In genomic region chrX:14351889-14352288, GRCh38 we compare ENCODE assay signal across 23 cellular contexts.
DNase-seq lines count a peak whose midpoint lies in the region; FAIRE-seq and TF ChIP-seq lines count a peak whose summit lies in the region.
"Had no signal": no experiment of that assay in that cellular context is flagged by ENCODE, and none has a peak within 500 bp of the region (broad histone marks: within the 10 kb centered on the region; RNA-seq: fewer than 3 reads in every experiment).

No MANE protein-coding gene starts in this region.

- H3K4me2 ChIP-seq in H1 (ENCODE audit: insufficient read depth in 1 of 2, low read depth in 2 of 2, low read length in 2 of 2) = peak overlapping the region; percentile 1 to 44; a peak in 1 of 4 replicates
- H3K4me2 ChIP-seq: SK-N-SH had no signal

- H4K20me1 ChIP-seq in H1 (replicated peaks in 1 of 2; ENCODE audit: control insufficient read depth in 1 of 2, insufficient read depth in 2 of 2, low read length in 2 of 2) = no peaks in the 10 kb centered on the region

- no peaks in the 10 kb centered on the region for H3K27me3 ChIP-seq in H1 (replicated peaks in 1 of 4; ENCODE audit: control insufficient read depth in 3 of 4, extremely low read depth in 1 of 4, insufficient read depth in 3 of 4, low read length in 3 of 4)
- peaks cover 0 to 45% (median 5%) of the 10 kb centered on the region in 45 donors for H3K27me3 ChIP-seq in dorsolateral prefrontal cortex

- H2AK5ac ChIP-seq in H1 (ENCODE audit: low read depth, low read length) = no peak overlapping the region

- H4K8ac ChIP-seq in H1 (ENCODE audit: extremely low read depth, insufficient read depth, low read length) = no peak overlapping the region

- no peaks in the 10 kb centered on the region for H3K9me3 ChIP-seq in H1 (ENCODE audit: insufficient read depth in 2 of 2, low read depth in 1 of 2, low read length in 1 of 2)
- H3K9me3 ChIP-seq: SK-N-SH had no signal

- TF ChIP-seq CTCF in H1 (IDR thresholded peaks at IDR 0.05; ENCODE audit: control extremely low read depth in 1 of 3, insufficient read depth in 1 of 3, low read depth in 1 of 3, low read length in 3 of 3) (no peak), dorsolateral prefrontal cortex (IDR thresholded peaks at IDR 0.05 in 54 of 56, conservative IDR thresholded peaks at IDR 0.05 in 2 of 56; ENCODE audit: low read depth in 1 of 56, partially characterized antibody in 56 of 56) (no peak)

- H3K4me3 ChIP-seq in H1 (ENCODE audit: extremely low read depth in 1 of 4, insufficient read depth in 2 of 4, low read depth in 3 of 4, low read length in 4 of 4) (no peak overlapping the region), dorsolateral prefrontal cortex (no peak overlapping the region)

- FAIRE-seq in H1 (lab: Jason Lieb, UNC) = peak; percentile 69
- FAIRE-seq: colon, endothelial cell of umbilical vein, RCC 7860 had no signal

- peak overlapping the region; percentile 66; the same call in 1 of the 2 replicates for H2BK5ac ChIP-seq in H1 (ENCODE audit: low read depth, low read length)

- no peak for TF ChIP-seq RAD21 in H1 (IDR thresholded peaks at IDR 0.05 in 1 of 2, conservative IDR thresholded peaks at IDR 0.05 in 1 of 2; ENCODE audit: low read depth in 2 of 2, low read length in 2 of 2)

- no peak overlapping the region for H4K91ac ChIP-seq in H1 (replicated peaks; ENCODE audit: insufficient read length, low read length)

- H3K23ac ChIP-seq in H1 (ENCODE audit: insufficient read length) = no peak overlapping the region

- H3K4me1 ChIP-seq in H1 (replicated peaks in 1 of 4; ENCODE audit: control insufficient read depth in 3 of 4, insufficient read depth in 4 of 4, low read length in 3 of 4) = peaks cover 0 to 9% (median 4%) of the 10 kb centered on the region in 4 experiments; a peak in 4 of 7 replicates

- H3K14ac ChIP-seq in H1 (ENCODE audit: insufficient read length) = no peak overlapping the region

- no peak overlapping the region for H2BK15ac ChIP-seq in H1 (ENCODE audit: low read length)

- no peak overlapping the region for H3K4ac ChIP-seq in H1 (replicated peaks; ENCODE audit: insufficient read length, low read depth, low read length)

- H3K79me1 ChIP-seq in H1 (ENCODE audit: low read depth, low read length) = no peaks in the 10 kb centered on the region

- H3K9ac ChIP-seq in H1 (replicated peaks in 1 of 4; ENCODE audit: extremely low read depth in 1 of 4, low read depth in 3 of 4, low read length in 3 of 4) = no peak overlapping the region
- H3K9ac ChIP-seq: SK-N-SH had no signal

- H3K4me3 Mint-ChIP-seq in activated naive CD4-positive, alpha-beta T cell treated with anti-CD3 and anti-CD28 coated beads for 36 hours = no peak overlapping the region
- no peak overlapping the region for H3K4me3 Mint-ChIP-seq in activated CD4-positive, alpha-beta memory T cell treated with anti-CD3 and anti-CD28 coated beads for 36 hours
- H3K4me3 Mint-ChIP-seq: activated CD8-positive, alpha-beta T cell treated with anti-CD3 and anti-CD28 coated beads, Interleukin-2, amount 10 ng/mL, durations not matched to agents 7 days and 5 days; activated naive CD8-positive, alpha-beta T cell; activated T-cell treated with anti-CD3 and anti-CD28 coated beads, Interleukin-2, amount 50 U/mL, for 72 hours had no signal

- no peak overlapping the region for H3K27ac ChIP-seq in H1 (ENCODE audit: low read depth, low read length)
- no peak overlapping the region for H3K27ac ChIP-seq in dorsolateral prefrontal cortex
- H3K27ac ChIP-seq: C4-2B had no signal

- H3K36me3 Mint-ChIP-seq in activated naive CD4-positive, alpha-beta T cell treated with anti-CD3 and anti-CD28 coated beads for 36 hours (ENCODE audit: low read depth) = no peaks in the 10 kb centered on the region
- H3K36me3 Mint-ChIP-seq in activated CD4-positive, alpha-beta memory T cell treated with anti-CD3 and anti-CD28 coated beads for 36 hours = no peaks in the 10 kb centered on the region
- H3K36me3 Mint-ChIP-seq: activated naive CD8-positive, alpha-beta T cell; IgD-negative memory B cell had no signal

- WGBS in H1 (ENCODE audit: extremely low coverage in 1 of 2, insufficient coverage in 1 of 2, insufficient read length in 1 of 2, insufficient replicate concordance in 2 of 2, low coverage in 1 of 2, low lambda C conversion rate in 2 of 2, missing lambda C conversion rate in 1 of 2), 2 experiments = 63% methylated on average over 2 of the region's 4 CpGs; no CpG with 5 or more reads in 1 of the 2 experiments

- no peaks in the 10 kb centered on the region for H3K27me3 Mint-ChIP-seq in activated naive CD4-positive, alpha-beta T cell treated with anti-CD3 and anti-CD28 coated beads for 36 hours (ENCODE audit: low read depth)
- H3K27me3 Mint-ChIP-seq in activated CD4-positive, alpha-beta memory T cell treated with anti-CD3 and anti-CD28 coated beads for 36 hours = no peaks in the 10 kb centered on the region
- H3K27me3 Mint-ChIP-seq: activated naive CD8-positive, alpha-beta T cell had no signal

- no peaks in the 10 kb centered on the region for H3K23me2 ChIP-seq in H1 (ENCODE audit: low read depth, low read length)

- H3K9me3 Mint-ChIP-seq in activated naive CD4-positive, alpha-beta T cell treated with anti-CD3 and anti-CD28 coated beads for 36 hours = no peaks in the 10 kb centered on the region
- no peaks in the 10 kb centered on the region for H3K9me3 Mint-ChIP-seq in activated CD4-positive, alpha-beta memory T cell treated with anti-CD3 and anti-CD28 coated beads for 36 hours
- H3K9me3 Mint-ChIP-seq: activated T-cell treated with anti-CD3 and anti-CD28 coated beads, Interleukin-2, amount 50 U/mL, for 72 hours had no signal

- no peak overlapping the region; the same call in 1 of the 2 replicates for H2BK20ac ChIP-seq in H1 (ENCODE audit: low read length)

- no peak overlapping the region for H2AFZ ChIP-seq in H1 (ENCODE audit: low read length)

- no peak for TF ChIP-seq EP300 in H1 (IDR thresholded peaks at IDR 0.05; ENCODE audit: borderline replicate concordance in 1 of 2, low read depth in 2 of 2, low read length in 2 of 2)

- no peak overlapping the region for H4K5ac ChIP-seq in H1 (ENCODE audit: insufficient read length, low read depth, low read length)

- H2BK12ac ChIP-seq in H1 (ENCODE audit: low read depth, low read length) = 0 out of 2 replicates have a peak overlapping the region, but pooled peaks have one; percentile 44

- no peak overlapping the region for H3K27ac Mint-ChIP-seq in activated naive CD4-positive, alpha-beta T cell treated with anti-CD3 and anti-CD28 coated beads for 36 hours
- H3K27ac Mint-ChIP-seq in activated CD4-positive, alpha-beta memory T cell treated with anti-CD3 and anti-CD28 coated beads for 36 hours = no peak overlapping the region
- H3K27ac Mint-ChIP-seq: activated CD8-positive, alpha-beta T cell treated with anti-CD3 and anti-CD28 coated beads, Interleukin-2, amount 10 ng/mL, durations not matched to agents 7 days and 5 days; activated naive CD8-positive, alpha-beta T cell; activated T-cell treated with anti-CD3 and anti-CD28 coated beads, Interleukin-2, amount 50 U/mL, for 72 hours; IgD-negative memory B cell had no signal

- CTCF ChIA-PET in H1 (lab: Charles Lee; ENCODE audit: partially characterized antibody) = interaction anchor here (1.8 kb wide), 1 partner anchor 44 kb away, joined by 5 read pairs; no protein-coding TSS in a partner anchor
- CTCF ChIA-PET in activated naive CD4-positive, alpha-beta T cell treated with anti-CD3 and anti-CD28 coated beads for 36 hours (lab: Charles Lee) = no interaction called here
- CTCF ChIA-PET in activated CD4-positive, alpha-beta memory T cell treated with anti-CD3 and anti-CD28 coated beads for 36 hours (lab: Charles Lee) = no interaction called here

- H3K36me3 ChIP-seq in H1 (ENCODE audit: control insufficient read depth in 2 of 4, insufficient read depth in 4 of 4, low read length in 3 of 4) = no peaks in the 10 kb centered on the region

- DNase-seq in NCI-H82 (lab: John Stamatoyannopoulos, UW) = peak; percentile 1
- DNase-seq in NCI-H82 treated with DMSO at 0.1 percent for 48 hours (lab: John Stamatoyannopoulos, UW; ENCODE audit: unreplicated experiment) = no peak
- peak; percentile 57 to 76 for DNase-seq in NCI-H2081 (lab: John Stamatoyannopoulos, UW)
- DNase-seq in H1 (ENCODE audit: low read depth in 1 of 2, low spot score in 2 of 2) = no peak
- DNase-seq in activated naive CD4-positive, alpha-beta T cell treated with anti-CD3 and anti-CD28 coated beads for 36 hours = no peak
- no peak for DNase-seq in mucosa of gallbladder (ENCODE audit: low spot score)
- DNase-seq in activated CD4-positive, alpha-beta memory T cell treated with anti-CD3 and anti-CD28 coated beads for 36 hours = no peak
- DNase-seq in dorsolateral prefrontal cortex = no peak
- DNase-seq: activated CD8-positive, alpha-beta T cell treated with anti-CD3 and anti-CD28 coated beads, Interleukin-2, amount 10 ng/mL, durations not matched to agents 7 days and 5 days; activated T-cell treated with anti-CD3 and anti-CD28 coated beads, Interleukin-2, amount 50 U/mL, for 72 hours; DMS79; hippocampal formation; NCI-H2171; NK-92 treated with Interleukin-12 subunit alpha and Interleukin-12 subunit beta, amount 100 ng/mL, for 24 hours; SK-N-SH; stimulated activated CD4-positive, alpha-beta T cell treated with anti-CD3 and anti-CD28 coated beads, Interleukin-4, amount 100 ng/mL, for 24 hours; T-helper 9 cell had no signal

- H2BK120ac ChIP-seq in H1 (replicated peaks; ENCODE audit: low read depth, low read length) = no peak overlapping the region

- H3K56ac ChIP-seq in H1 (replicated peaks; ENCODE audit: insufficient read length, low read depth, low read length) = no peak overlapping the region

- POLR2A ChIA-PET in H1 (lab: Charles Lee; ENCODE audit: partially characterized antibody) = interaction anchor here (1.3 kb wide), 1 partner anchor 8 kb away, joined by 4 read pairs; no protein-coding TSS in a partner anchor
- POLR2A ChIA-PET in activated CD4-positive, alpha-beta memory T cell treated with anti-CD3 and anti-CD28 coated beads for 36 hours (lab: Charles Lee) = no interaction called here

- intact Hi-C loops in activated naive CD4-positive, alpha-beta T cell treated with anti-CD3 and anti-CD28 coated beads for 36 hours (cut with micrococcal nuclease) = no loop called here
- intact Hi-C loops in activated CD4-positive, alpha-beta memory T cell treated with anti-CD3 and anti-CD28 coated beads for 36 hours (cut with micrococcal nuclease) = no loop called here
- intact Hi-C loops in dorsolateral prefrontal cortex (cut with DNase I) = no loop called here

- H3K79me2 ChIP-seq in H1 (ENCODE audit: control insufficient read depth in 1 of 2, insufficient read depth in 2 of 2, low read length in 2 of 2) = no peaks in the 10 kb centered on the region

- TF ChIP-seq POLR2A in H1 (IDR thresholded peaks at IDR 0.05; ENCODE audit: control extremely low read depth in 1 of 2, low read depth in 2 of 2, low read length in 2 of 2) = no peak

- H3K4me1 Mint-ChIP-seq in activated naive CD4-positive, alpha-beta T cell treated with anti-CD3 and anti-CD28 coated beads for 36 hours (ENCODE audit: low read depth) = peaks cover 3% of the 10 kb centered on the region
- H3K4me1 Mint-ChIP-seq in activated CD4-positive, alpha-beta memory T cell treated with anti-CD3 and anti-CD28 coated beads for 36 hours (ENCODE audit: low read depth) = no peaks in the 10 kb centered on the region
- H3K4me1 Mint-ChIP-seq: IgD-negative memory B cell had no signal

- no peak overlapping the region for H3K18ac ChIP-seq in H1 (ENCODE audit: extremely low read depth, low read length)

TF ChIP-seq in H1, 55 proteins besides CTCF, POLR2A, EP300 and RAD21 (continues in another document):
- no peak for TF ChIP-seq CTBP2 (IDR thresholded peaks at IDR 0.05; ENCODE audit: borderline replicate concordance, insufficient read depth, insufficient read length, low read length)

Comparison
In these comparisons a context has a peak if more than half of its experiments do, and no peak if none do; other contexts are left out.
1. DNase-seq: peak in NCI-H82 (single experiment) and NCI-H2081 (2 of 2); none in NCI-H82 treated with DMSO at 0.1 percent for 48 hours (single experiment), H1 (0 of 2), activated naive CD4-positive, alpha-beta T cell treated with anti-CD3 and anti-CD28 coated beads for 36 hours (single experiment), mucosa of gallbladder (single experiment), activated CD4-positive, alpha-beta memory T cell treated with anti-CD3 and anti-CD28 coated beads for 36 hours (single experiment) and dorsolateral prefrontal cortex (0 of 10).